Comparison of ENCODE assay signal across 2 cellular contexts in genomic region chr1:3510136-3510955, GRCh38.
TF ChIP-seq lines count a peak whose summit lies in the region.

No MANE protein-coding gene starts in this region.

TF ChIP-seq in Ishikawa, 13 proteins besides CTCF, POLR2A, EP300 and RAD21:
- TF ChIP-seq REST (IDR thresholded peaks at IDR 0.05; ENCODE audit: low read depth) = no peak
- no peak; the same call in 1 of the 2 replicates for TF ChIP-seq TAF1 (IDR thresholded peaks at IDR 0.05; ENCODE audit: low read depth)
- peak; percentile 100 for TF ChIP-seq EGR1 (IDR thresholded peaks at IDR 0.05)
- no peak for TF ChIP-seq CREB1 (IDR thresholded peaks at IDR 0.05; ENCODE audit: low read depth)
- TF ChIP-seq MAX (IDR thresholded peaks at IDR 0.05) = peak; percentile 90
- peak; percentile 97 for TF ChIP-seq FOXM1 (IDR thresholded peaks at IDR 0.05; ENCODE audit: borderline replicate concordance, low read depth)
- TF ChIP-seq YY1 (IDR thresholded peaks at IDR 0.05; ENCODE audit: low read depth) = peak; percentile 54
- TF ChIP-seq ZBTB7A (IDR thresholded peaks at IDR 0.05; ENCODE audit: low read depth) = peak; percentile 87; the same call in 1 of the 2 replicates
- TF ChIP-seq NFIC (IDR thresholded peaks at IDR 0.05) = peak; percentile 99
- TF ChIP-seq TEAD4 (IDR thresholded peaks at IDR 0.05) = peak; percentile 96
- TF ChIP-seq TCF12 (IDR thresholded peaks at IDR 0.05; ENCODE audit: low read depth) = peak; percentile 100
- peak; percentile 51; the same call in 1 of the 2 replicates for TF ChIP-seq CEBPB (IDR thresholded peaks at IDR 0.05)
- peak; percentile 45 for TF ChIP-seq USF1 (IDR thresholded peaks at IDR 0.05)

TF ChIP-seq in K562, 482 proteins besides CTCF, POLR2A, EP300 and RAD21 (continued from another document):
- TF ChIP-seq TFAP4 (CRISPR knock-in tag; IDR thresholded peaks at IDR 0.05; ENCODE audit: borderline replicate concordance) (0 out of 2 replicates have a peak, but pooled peaks have one; percentile 4), ZFP30 (CRISPR knock-in tag; IDR thresholded peaks at IDR 0.05; ENCODE audit: borderline replicate concordance) (no peak), ZNF699 (CRISPR knock-in tag; IDR thresholded peaks at IDR 0.05; ENCODE audit: insufficient replicate concordance) (no peak), STAT5A (IDR thresholded peaks at IDR 0.05; ENCODE audit: borderline replicate concordance, low read length) (no peak), ZNF165 (CRISPR knock-in tag; IDR thresholded peaks at IDR 0.05; ENCODE audit: borderline replicate concordance) (no peak), SOX6 (IDR thresholded peaks at IDR 0.05) (no peak)
